ENCODE assay signal across 8 cellular contexts in the genomic region with DNA sequence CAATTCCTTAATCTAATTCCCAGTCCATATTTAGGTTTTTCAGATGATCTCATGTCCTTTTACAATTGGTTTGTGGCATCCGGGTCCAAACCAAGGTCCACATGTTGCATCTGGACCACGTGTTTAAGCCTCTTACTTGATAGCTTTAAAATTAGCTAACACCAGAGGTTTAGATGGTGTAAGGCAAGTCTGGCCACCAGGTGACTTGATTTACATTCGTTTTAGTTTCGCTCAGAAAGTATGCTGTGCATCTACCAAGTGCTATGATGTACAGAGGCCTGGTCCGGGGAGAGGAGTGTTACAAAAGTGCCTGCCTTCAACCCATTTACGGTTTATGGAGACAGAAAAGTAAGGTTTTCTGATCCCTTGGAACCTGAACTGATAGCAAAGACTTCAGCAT. TPM values are rescaled to one million over a fixed set of nuclear protein-coding genes. Genes with fewer than 3 reads are reported as not detected.
DNase-seq lines count a peak whose midpoint lies in the region; ATAC-seq and TF ChIP-seq lines count a peak whose summit lies in the region.

No MANE protein-coding gene starts in this region.

- H3K4me3 Mint-ChIP-seq in WTC11: peak overlapping the region; percentile 84

- 69% methylated on average over 5 of the region's 6 CpGs for WGBS in esophagus muscularis mucosa

- no peaks in the 10 kb centered on the region for H3K9me3 ChIP-seq in esophagus muscularis mucosa

- no peak for TF ChIP-seq POLR2A in esophagus muscularis mucosa (IDR thresholded peaks at IDR 0.05; ENCODE audit: low read depth)

- no peaks in the 10 kb centered on the region for H3K27me3 ChIP-seq in esophagus muscularis mucosa

- peaks cover 46% of the 10 kb centered on the region for H3K4me1 Mint-ChIP-seq in WTC11

- H3K36me3 ChIP-seq in esophagus muscularis mucosa: peaks cover 0 to 21% (median 9%) of the 10 kb centered on the region in 4 donors

- H3K27ac Mint-ChIP-seq in WTC11: peak overlapping the region; percentile 90

- no peak for TF ChIP-seq EP300 in esophagus muscularis mucosa (IDR thresholded peaks at IDR 0.05)

- no peak for TF ChIP-seq CTCF in GM10248 (IDR thresholded peaks at IDR 0.05; ENCODE audit: control extremely low read depth, extremely low read depth, low read depth, missing control alignments)
- TF ChIP-seq CTCF in WTC11 (IDR thresholded peaks at IDR 0.05): no peak
- TF ChIP-seq CTCF in esophagus muscularis mucosa (IDR thresholded peaks at IDR 0.05): no peak
- TF ChIP-seq CTCF in retinal pigment epithelial cell (conservative IDR thresholded peaks at IDR 0.05; ENCODE audit: low read depth, low read length): no peak

- CTCF ChIA-PET in GM10248 (lab: Yijun Ruan, JAX) (interaction anchor here (1.5 to 4.8 kb wide), 11 partner anchors 9 to 168 kb away, joined by 3 to 26 read pairs (median 7); a partner anchor contains a TSS), WTC11 (lab: Charles Lee) (interaction anchor here (0.9 to 1.9 kb wide), 5 partner anchors 24 to 169 kb away, joined by 3 to 9 read pairs (median 4); a partner anchor contains a TSS)

- H3K4me3 ChIP-seq in esophagus muscularis mucosa: peak overlapping the region; percentile 90 to 95 (median 92)
- H3K4me3 ChIP-seq in retinal pigment epithelial cell (ENCODE audit: low read length): peak overlapping the region; percentile 89

- no peaks in the 10 kb centered on the region for H3K27me3 Mint-ChIP-seq in WTC11 (ENCODE audit: low read depth)

- intact Hi-C loops in esophagus muscularis mucosa (cut with DNase I): no loop called here

- H3K36me3 Mint-ChIP-seq in WTC11: peaks cover 22% of the 10 kb centered on the region

- POLR2A ChIA-PET in GM10248 (lab: Yijun Ruan, JAX) (no interaction called here), WTC11 (lab: Charles Lee) (interaction anchor here (0.7 to 1.0 kb wide), 2 partner anchors 57 to 73 kb away, joined by 3 read pairs; no protein-coding TSS in a partner anchor)

- H3K27ac ChIP-seq in esophagus muscularis mucosa (replicated peaks in 1 of 4): peak overlapping the region; percentile 94 to 98 (median 96)

- DNase-seq in GM10248 (ENCODE audit: extremely low spot score) (peak; percentile 52), WTC11 (ENCODE audit: low spot score) (no peak), esophagus muscularis mucosa (ENCODE audit: extremely low spot score) (no peak), retinal pigment epithelial cell (ENCODE audit: low read depth) (no peak), DMS153 treated with DMSO at 0.1 percent for 48 hours (lab: John Stamatoyannopoulos, UW; ENCODE audit: unreplicated experiment) (no peak)

- peak; percentile 30 for ATAC-seq in HG03354 (IDR thresholded peaks at IDR 0.05; ENCODE audit: poor library complexity, severe bottlenecking, unreplicated experiment)
- no peak for ATAC-seq in WTC11
- no peak for ATAC-seq in HG02870 (IDR thresholded peaks at IDR 0.05; ENCODE audit: unreplicated experiment)
- ATAC-seq in GM19397 (IDR thresholded peaks at IDR 0.05; ENCODE audit: unreplicated experiment): no peak

- H3K9me3 Mint-ChIP-seq in WTC11: no peaks in the 10 kb centered on the region

- peaks cover 30 to 46% (median 41%) of the 10 kb centered on the region in 4 donors for H3K4me1 ChIP-seq in esophagus muscularis mucosa

TF ChIP-seq in WTC11, 78 proteins besides CTCF, POLR2A, EP300 and RAD21:
- TF ChIP-seq, protein P1, sequence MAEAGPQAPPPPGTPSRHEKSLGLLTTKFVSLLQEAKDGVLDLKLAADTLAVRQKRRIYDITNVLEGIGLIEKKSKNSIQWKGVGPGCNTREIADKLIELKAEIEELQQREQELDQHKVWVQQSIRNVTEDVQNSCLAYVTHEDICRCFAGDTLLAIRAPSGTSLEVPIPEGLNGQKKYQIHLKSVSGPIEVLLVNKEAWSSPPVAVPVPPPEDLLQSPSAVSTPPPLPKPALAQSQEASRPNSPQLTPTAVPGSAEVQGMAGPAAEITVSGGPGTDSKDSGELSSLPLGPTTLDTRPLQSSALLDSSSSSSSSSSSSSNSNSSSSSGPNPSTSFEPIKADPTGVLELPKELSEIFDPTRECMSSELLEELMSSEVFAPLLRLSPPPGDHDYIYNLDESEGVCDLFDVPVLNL (CRISPR knock-in tag; IDR thresholded peaks at IDR 0.05; ENCODE audit: borderline replicate concordance, low read depth): no peak
- TF ChIP-seq NFATC4 (CRISPR knock-in tag; IDR thresholded peaks at IDR 0.05) (no peak), ZBTB21 (CRISPR knock-in tag; IDR thresholded peaks at IDR 0.05; ENCODE audit: borderline replicate concordance) (no peak), IRF2 (CRISPR knock-in tag; IDR thresholded peaks at IDR 0.05; ENCODE audit: borderline replicate concordance, low read depth) (no peak), ZNF317 (CRISPR knock-in tag; IDR thresholded peaks at IDR 0.05; ENCODE audit: borderline replicate concordance, low read depth) (no peak), MXD4 (CRISPR knock-in tag; IDR thresholded peaks at IDR 0.05; ENCODE audit: borderline replicate concordance) (no peak), FOXJ3 (CRISPR knock-in tag; IDR thresholded peaks at IDR 0.05; ENCODE audit: borderline replicate concordance) (no peak), ESRRA (CRISPR knock-in tag; IDR thresholded peaks at IDR 0.05; ENCODE audit: borderline replicate concordance) (no peak), TEAD4 (CRISPR knock-in tag; IDR thresholded peaks at IDR 0.05) (no peak)
- TF ChIP-seq, protein P2, sequence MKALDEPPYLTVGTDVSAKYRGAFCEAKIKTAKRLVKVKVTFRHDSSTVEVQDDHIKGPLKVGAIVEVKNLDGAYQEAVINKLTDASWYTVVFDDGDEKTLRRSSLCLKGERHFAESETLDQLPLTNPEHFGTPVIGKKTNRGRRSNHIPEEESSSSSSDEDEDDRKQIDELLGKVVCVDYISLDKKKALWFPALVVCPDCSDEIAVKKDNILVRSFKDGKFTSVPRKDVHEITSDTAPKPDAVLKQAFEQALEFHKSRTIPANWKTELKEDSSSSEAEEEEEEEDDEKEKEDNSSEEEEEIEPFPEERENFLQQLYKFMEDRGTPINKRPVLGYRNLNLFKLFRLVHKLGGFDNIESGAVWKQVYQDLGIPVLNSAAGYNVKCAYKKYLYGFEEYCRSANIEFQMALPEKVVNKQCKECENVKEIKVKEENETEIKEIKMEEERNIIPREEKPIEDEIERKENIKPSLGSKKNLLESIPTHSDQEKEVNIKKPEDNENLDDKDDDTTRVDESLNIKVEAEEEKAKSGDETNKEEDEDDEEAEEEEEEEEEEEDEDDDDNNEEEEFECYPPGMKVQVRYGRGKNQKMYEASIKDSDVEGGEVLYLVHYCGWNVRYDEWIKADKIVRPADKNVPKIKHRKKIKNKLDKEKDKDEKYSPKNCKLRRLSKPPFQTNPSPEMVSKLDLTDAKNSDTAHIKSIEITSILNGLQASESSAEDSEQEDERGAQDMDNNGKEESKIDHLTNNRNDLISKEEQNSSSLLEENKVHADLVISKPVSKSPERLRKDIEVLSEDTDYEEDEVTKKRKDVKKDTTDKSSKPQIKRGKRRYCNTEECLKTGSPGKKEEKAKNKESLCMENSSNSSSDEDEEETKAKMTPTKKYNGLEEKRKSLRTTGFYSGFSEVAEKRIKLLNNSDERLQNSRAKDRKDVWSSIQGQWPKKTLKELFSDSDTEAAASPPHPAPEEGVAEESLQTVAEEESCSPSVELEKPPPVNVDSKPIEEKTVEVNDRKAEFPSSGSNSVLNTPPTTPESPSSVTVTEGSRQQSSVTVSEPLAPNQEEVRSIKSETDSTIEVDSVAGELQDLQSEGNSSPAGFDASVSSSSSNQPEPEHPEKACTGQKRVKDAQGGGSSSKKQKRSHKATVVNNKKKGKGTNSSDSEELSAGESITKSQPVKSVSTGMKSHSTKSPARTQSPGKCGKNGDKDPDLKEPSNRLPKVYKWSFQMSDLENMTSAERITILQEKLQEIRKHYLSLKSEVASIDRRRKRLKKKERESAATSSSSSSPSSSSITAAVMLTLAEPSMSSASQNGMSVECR (CRISPR knock-in tag; IDR thresholded peaks at IDR 0.05; ENCODE audit: borderline replicate concordance): no peak
- TF ChIP-seq, protein P3, sequence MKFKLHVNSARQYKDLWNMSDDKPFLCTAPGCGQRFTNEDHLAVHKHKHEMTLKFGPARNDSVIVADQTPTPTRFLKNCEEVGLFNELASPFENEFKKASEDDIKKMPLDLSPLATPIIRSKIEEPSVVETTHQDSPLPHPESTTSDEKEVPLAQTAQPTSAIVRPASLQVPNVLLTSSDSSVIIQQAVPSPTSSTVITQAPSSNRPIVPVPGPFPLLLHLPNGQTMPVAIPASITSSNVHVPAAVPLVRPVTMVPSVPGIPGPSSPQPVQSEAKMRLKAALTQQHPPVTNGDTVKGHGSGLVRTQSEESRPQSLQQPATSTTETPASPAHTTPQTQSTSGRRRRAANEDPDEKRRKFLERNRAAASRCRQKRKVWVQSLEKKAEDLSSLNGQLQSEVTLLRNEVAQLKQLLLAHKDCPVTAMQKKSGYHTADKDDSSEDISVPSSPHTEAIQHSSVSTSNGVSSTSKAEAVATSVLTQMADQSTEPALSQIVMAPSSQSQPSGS (CRISPR knock-in tag; IDR thresholded peaks at IDR 0.05; ENCODE audit: borderline replicate concordance, low read depth): no peak
- TF ChIP-seq, protein P4, sequence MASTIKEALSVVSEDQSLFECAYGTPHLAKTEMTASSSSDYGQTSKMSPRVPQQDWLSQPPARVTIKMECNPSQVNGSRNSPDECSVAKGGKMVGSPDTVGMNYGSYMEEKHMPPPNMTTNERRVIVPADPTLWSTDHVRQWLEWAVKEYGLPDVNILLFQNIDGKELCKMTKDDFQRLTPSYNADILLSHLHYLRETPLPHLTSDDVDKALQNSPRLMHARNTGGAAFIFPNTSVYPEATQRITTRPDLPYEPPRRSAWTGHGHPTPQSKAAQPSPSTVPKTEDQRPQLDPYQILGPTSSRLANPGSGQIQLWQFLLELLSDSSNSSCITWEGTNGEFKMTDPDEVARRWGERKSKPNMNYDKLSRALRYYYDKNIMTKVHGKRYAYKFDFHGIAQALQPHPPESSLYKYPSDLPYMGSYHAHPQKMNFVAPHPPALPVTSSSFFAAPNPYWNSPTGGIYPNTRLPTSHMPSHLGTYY (CRISPR knock-in tag; IDR thresholded peaks at IDR 0.05): no peak
- TF ChIP-seq, protein P5, sequence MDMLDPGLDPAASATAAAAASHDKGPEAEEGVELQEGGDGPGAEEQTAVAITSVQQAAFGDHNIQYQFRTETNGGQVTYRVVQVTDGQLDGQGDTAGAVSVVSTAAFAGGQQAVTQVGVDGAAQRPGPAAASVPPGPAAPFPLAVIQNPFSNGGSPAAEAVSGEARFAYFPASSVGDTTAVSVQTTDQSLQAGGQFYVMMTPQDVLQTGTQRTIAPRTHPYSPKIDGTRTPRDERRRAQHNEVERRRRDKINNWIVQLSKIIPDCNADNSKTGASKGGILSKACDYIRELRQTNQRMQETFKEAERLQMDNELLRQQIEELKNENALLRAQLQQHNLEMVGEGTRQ (CRISPR knock-in tag; IDR thresholded peaks at IDR 0.05): no peak

RNA-seq across cellular contexts. Expression of a gene that starts 0.9 kb away (rescaled TPM):
- total RNA-seq in WTC11 (2021) (101 to 103 TPM (median 102 TPM) in 3 replicates), esophagus muscularis mucosa (10 to 100 TPM; 48.4 to 68.2 (median 56.0) TPM)
